ENCODE assay signal across 15 cellular contexts in genomic region chr13:30843548-30843947, GRCh38.
"Had no signal": no experiment of that assay in that cellular context is flagged by ENCODE, and none has a peak within 500 bp of the region (broad histone marks: within the 10 kb centered on the region; RNA-seq: fewer than 3 reads in every experiment).

No MANE protein-coding gene starts in this region.

- ATAC-seq: foreskin keratinocyte; left lung; lower lobe of right lung; naive thymus-derived CD4-positive, alpha-beta T cell; psoas muscle; sciatic nerve had no signal

- H3K27ac ChIP-seq: dorsolateral prefrontal cortex, foreskin keratinocyte, left lung, lower lobe of right lung, neutrophil, psoas muscle, uterus had no signal

- H3K4me3 ChIP-seq: dorsolateral prefrontal cortex, left lung, lower lobe of right lung, psoas muscle, uterus had no signal

- H3K4me1 ChIP-seq: left lung, lower lobe of right lung, psoas muscle, uterus had no signal

- DNase-seq: cortex of kidney; dorsolateral prefrontal cortex; effector memory CD4-positive, alpha-beta T cell; foreskin keratinocyte; immature natural killer cell; left lung; lower lobe of right lung; naive thymus-derived CD4-positive, alpha-beta T cell; nephron progenitor cell; psoas muscle; retina; stimulated activated naive CD4-positive, alpha-beta T cell; uterus had no signal

- H3K27me3 ChIP-seq: dorsolateral prefrontal cortex, foreskin keratinocyte, left lung, uterus had no signal

- H3K36me3 ChIP-seq: left lung, lower lobe of right lung, neutrophil, uterus had no signal

- H3K9me3 ChIP-seq: left lung, lower lobe of right lung, neutrophil, psoas muscle, uterus had no signal
